ENCODE assay signal across 8 cellular contexts in the genomic region with DNA sequence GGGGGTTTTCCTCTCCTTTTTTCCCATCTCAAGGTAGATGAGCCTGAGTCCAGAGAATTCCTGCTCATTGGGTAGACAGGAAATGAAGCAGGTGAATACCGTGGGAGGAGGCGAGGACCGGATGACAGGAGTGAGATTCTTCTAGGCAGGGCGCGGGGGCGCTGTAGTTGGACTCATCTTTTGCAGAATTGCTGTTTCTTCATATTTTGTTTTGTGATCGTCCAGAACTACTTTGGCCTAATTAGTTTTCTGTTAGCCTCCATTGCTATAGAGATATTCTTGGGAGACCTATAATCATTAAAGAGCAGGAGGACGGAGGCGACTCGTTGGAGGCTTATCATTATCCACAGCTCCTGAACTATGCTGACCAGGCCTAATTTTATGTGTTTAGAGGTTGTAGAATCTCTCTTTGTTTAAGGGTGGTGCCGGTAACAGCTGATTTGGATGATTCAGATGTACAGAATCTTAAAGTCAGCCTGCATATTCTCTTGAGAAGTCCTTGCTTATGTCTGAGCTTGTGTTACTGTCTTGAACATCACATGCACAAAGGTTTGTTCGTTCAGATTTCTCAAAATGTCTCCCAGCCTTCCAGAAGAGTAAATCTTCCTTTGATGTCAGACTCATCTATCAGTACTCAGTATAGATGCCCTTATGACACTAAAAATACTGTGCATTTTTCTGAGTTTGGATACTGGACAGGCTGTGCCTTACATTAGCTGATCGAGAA. TPM values are rescaled to one million over a fixed set of nuclear protein-coding genes. Genes with fewer than 3 reads are reported as not detected.
DNase-seq lines count a peak whose midpoint lies in the region; ATAC-seq and TF ChIP-seq lines count a peak whose summit lies in the region.

No MANE protein-coding gene starts in this region.

- H3K36me3 ChIP-seq in BLaER1 (no peaks in the 10 kb centered on the region), body of pancreas (replicated peaks in 1 of 2; ENCODE audit: insufficient read depth in 1 of 2, low read depth in 2 of 2) (peaks cover 0 to 4% of the 10 kb centered on the region in 2 donors), iPS DF 6.9 (ENCODE audit: control insufficient read depth, insufficient read depth, low read length) (no peaks in the 10 kb centered on the region), psoas muscle (ENCODE audit: insufficient read depth in 1 of 2, low read depth in 1 of 2) (peaks cover 0 to 37% of the 10 kb centered on the region in 2 donors)

- DNase-seq in HCEC 1CT (peak; percentile 57), OCI-M2 (lab: John Stamatoyannopoulos, UW; ENCODE audit: unreplicated experiment) (peak; percentile 59), body of pancreas (peak; percentile 34 to 62 (median 48)), iPS DF 6.9 (ENCODE audit: low read depth, low spot score) (no peak), psoas muscle (peak; percentile 42 to 67)

- H3K4me2 ChIP-seq in BLaER1, result peak overlapping the region; percentile 87

- no peak for TF ChIP-seq POLR2A in body of pancreas (IDR thresholded peaks at IDR 0.05)

- peaks cover 60% of the 10 kb centered on the region for H3K4me1 ChIP-seq in BLaER1
- H3K4me1 ChIP-seq in body of pancreas, result peaks cover 32% of the 10 kb centered on the region
- H3K4me1 ChIP-seq in iPS DF 6.9 (ENCODE audit: control insufficient read depth, insufficient read depth, low read length), result no peaks in the 10 kb centered on the region; the same call in 1 of the 2 replicates
- H3K4me1 ChIP-seq in psoas muscle, result peaks cover 51% of the 10 kb centered on the region

- WGBS in body of pancreas, 2 donors, result 2 to 4% methylated on average over 13 of the region's 13 CpGs
- WGBS in iPS DF 6.9 (ENCODE audit: insufficient coverage, insufficient read length), result no CpG with 5 or more reads among the region's 13 CpGs
- 1 to 5% (median 1%) methylated on average over 13 of the region's 13 CpGs for WGBS in psoas muscle, 3 donors

- TF ChIP-seq CTCF in body of pancreas (IDR thresholded peaks at IDR 0.05), result peak in 2 of 7 experiments; percentile 15
- TF ChIP-seq CTCF in psoas muscle (IDR thresholded peaks at IDR 0.05), result peak; percentile 19

- no peak overlapping the region for H3K9ac ChIP-seq in BLaER1

- intact Hi-C loops in body of pancreas (cut with DNase I), result no loop called here
- intact Hi-C loops in psoas muscle (cut with DNase I), result loop anchor here (1.0 to 5.0 kb wide), 2 partner anchors 37 kb away; partner anchors contain the start of gene CAVIN1 (in 1 of the 2)

- peaks cover 19% of the 10 kb centered on the region for H3K27me3 ChIP-seq in BLaER1
- H3K27me3 ChIP-seq in body of pancreas, result no peaks in the 10 kb centered on the region
- H3K27me3 ChIP-seq in iPS DF 6.9 (ENCODE audit: control insufficient read depth, insufficient read depth, low read length), result no peaks in the 10 kb centered on the region
- H3K27me3 ChIP-seq in psoas muscle (ENCODE audit: insufficient read depth in 3 of 3, low read length in 2 of 3), result no peaks in the 10 kb centered on the region

- peak overlapping the region; percentile 62 for H3K4me3 ChIP-seq in BLaER1
- peak overlapping the region; percentile 9 to 65 for H3K4me3 ChIP-seq in body of pancreas
- H3K4me3 ChIP-seq in iPS DF 6.9 (ENCODE audit: low read length), result peak overlapping the region; percentile 60; the same call in 1 of the 2 replicates
- peak overlapping the region; percentile 84 for H3K4me3 ChIP-seq in psoas muscle

- peak; percentile 30 for ATAC-seq in body of pancreas
- ATAC-seq in psoas muscle, result peak in 3 of 4 donors; percentile 54 to 67 (median 60)
- ATAC-seq in GM18868 (IDR thresholded peaks at IDR 0.05; ENCODE audit: unreplicated experiment), result no peak
- no peak for ATAC-seq in GM21825 (IDR thresholded peaks at IDR 0.05; ENCODE audit: unreplicated experiment)

- peaks cover 32% of the 10 kb centered on the region for H4K20me1 ChIP-seq in BLaER1

- H3K9me3 ChIP-seq in BLaER1 (no peaks in the 10 kb centered on the region), body of pancreas (no peaks in the 10 kb centered on the region), iPS DF 6.9 (ENCODE audit: control insufficient read depth, insufficient read depth, low read length) (no peaks in the 10 kb centered on the region), psoas muscle (no peaks in the 10 kb centered on the region)

- no peak overlapping the region for H3K27ac ChIP-seq in BLaER1
- H3K27ac ChIP-seq in body of pancreas, result peak overlapping the region; percentile 67 to 93 (median 84)
- no peak overlapping the region for H3K27ac ChIP-seq in iPS DF 6.9 (ENCODE audit: low read length)
- H3K27ac ChIP-seq in psoas muscle, result peak overlapping the region; percentile 96

RNA-seq across cellular contexts. Expression of gene ATP6V0A1, which starts 0.7 kb away (rescaled TPM):
- total RNA-seq in body of pancreas (10 to 100 TPM; 35.5 to 71.5 TPM), psoas muscle (100 to 1,000 TPM in 2 of 4 donors, 10 to 100 TPM in 2; 41.1 to 116 (median 89.6) TPM)
- polyA plus RNA-seq in psoas muscle, result 10 to 100 TPM; 51.7 to 62.7 (median 61.0) TPM

RNA-seq across cellular contexts. Expression of gene CAVIN1, which starts 36.4 kb away (rescaled TPM):
- total RNA-seq in body of pancreas (10 to 100 TPM; 63.3 to 75.8 TPM), psoas muscle (100 to 1,000 TPM; 109 to 151 (median 128) TPM)
- 10 to 100 TPM; 69.5 to 92.6 (median 92.0) TPM for polyA plus RNA-seq in psoas muscle

Comparison
In these comparisons a context has a peak if more than half of its experiments do, and no peak if none do; other contexts are left out.
1. H3K27ac ChIP-seq: peak in body of pancreas (4 of 4) and psoas muscle (single experiment); none in BLaER1 (single experiment) and iPS DF 6.9 (single experiment).
2. ATAC-seq: peak in body of pancreas (single experiment) and psoas muscle (3 of 4); none in GM18868 (single experiment) and GM21825 (single experiment).
3. Peak in every context shown above with its lines, with median percentiles within 50 percentile points of each other: H3K4me3 ChIP-seq.